ENCODE assay signal across 14 cellular contexts in genomic region chr5:5605170-5605764, GRCh38.
"Had no signal": no experiment of that assay in that cellular context is flagged by ENCODE, and none has a peak within 500 bp of the region (broad histone marks: within the 10 kb centered on the region; RNA-seq: fewer than 3 reads in every experiment).

No MANE protein-coding gene starts in this region.

- H3K9me3 ChIP-seq: sigmoid colon had no signal

- H3K36me3 ChIP-seq: brain microvascular endothelial cell, sigmoid colon had no signal

- H3K27ac ChIP-seq: brain microvascular endothelial cell, sigmoid colon had no signal

- H3K27me3 ChIP-seq: brain microvascular endothelial cell, sigmoid colon had no signal

- H3K4me1 ChIP-seq: sigmoid colon had no signal

- H3K4me3 ChIP-seq: lung, sigmoid colon had no signal

- DNase-seq: activated CD4-positive, CD25-positive, alpha-beta regulatory T cell treated with anti-CD3 and anti-CD28 coated beads, Interleukin-2, amount 50 U/mL, for 72 hours; activated naive CD4-positive, alpha-beta T cell; activated naive CD8-positive, alpha-beta T cell treated with anti-CD3 and anti-CD28 coated beads, Interleukin-2, amount 10 ng/mL, durations not matched to agents 7 days and 5 days; anterior cingulate cortex; brain microvascular endothelial cell; effector CD8-positive, alpha-beta T cell; foreskin fibroblast; head of caudate nucleus; sigmoid colon; stimulated activated CD4-positive, alpha-beta T cell treated with anti-CD3 and anti-CD28 coated beads, Interleukin-12 subunit alpha, Interleukin-12 subunit beta, amount 100 ng/mL, for 4 hours; stimulated activated CD4-positive, alpha-beta T cell treated with anti-CD3 and anti-CD28 coated beads, Interleukin-2, amount 100 ng/mL, for 24 hours; T-helper 9 cell had no signal

- ATAC-seq: stimulated activated effector memory CD8-positive, alpha-beta T cell treated with anti-CD3 and anti-CD28 coated beads, Interleukin-12 subunit alpha, Interleukin-12 subunit beta, amount 100 ng/mL, for 72 hours had no signal
